ENCODE assay signal across 31 cellular contexts in the genomic region with DNA sequence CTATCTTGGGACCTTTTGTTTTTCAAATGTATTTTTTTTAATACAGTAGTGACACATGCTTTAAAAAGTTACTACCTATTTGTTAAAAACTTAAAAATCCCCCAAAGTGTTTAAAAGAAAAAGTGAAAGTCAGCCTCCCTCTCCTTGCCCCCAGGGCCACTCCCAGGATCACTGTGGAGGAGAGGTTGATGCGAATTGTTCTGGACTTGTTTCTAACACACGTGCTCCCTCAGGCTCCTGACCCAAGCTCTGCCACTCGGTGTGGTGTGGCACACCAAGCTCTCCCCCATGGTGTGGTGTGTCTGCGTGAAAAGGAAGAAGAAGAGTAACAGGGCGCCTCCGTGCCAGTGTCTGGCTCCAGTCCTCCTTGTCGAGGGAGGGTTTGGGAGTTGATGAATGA.
"Had no signal": no experiment of that assay in that cellular context is flagged by ENCODE, and none has a peak within 500 bp of the region (broad histone marks: within the 10 kb centered on the region; RNA-seq: fewer than 3 reads in every experiment).

No MANE protein-coding gene starts in this region.

- H3K9ac ChIP-seq: neural progenitor cell had no signal

- H3K4me2 ChIP-seq: neural progenitor cell had no signal

- H3K27ac ChIP-seq: esophagus squamous epithelium, heart right ventricle, neural progenitor cell, ovary, psoas muscle, sigmoid colon, testis, tibial artery had no signal

- DNase-seq: cortex of kidney; effector memory CD8-positive, alpha-beta T cell; erythroblast; esophagus squamous epithelium; foreskin melanocyte; glutamatergic neuron; heart right ventricle; hippocampal formation; mucosa of descending colon; naive B cell; nucleus accumbens; ovary; psoas muscle; right cardiac atrium; sigmoid colon; stimulated activated CD4-positive, alpha-beta T cell treated with anti-CD3 and anti-CD28 coated beads, Interleukin-2, amount 100 ng/mL, for 24 hours; stimulated activated CD4-positive, alpha-beta T cell treated with anti-CD3 and anti-CD28 coated beads, Interleukin-4, amount 100 ng/mL, for 24 hours; stimulated activated naive CD8-positive, alpha-beta T cell treated with anti-CD3 and anti-CD28 coated beads, Interleukin-15, Interleukin-2, amounts not matched to agents 100 U/mL and 50 U/mL, for 24 hours; substantia nigra; testis; tibial artery had no signal

- H3K27me3 ChIP-seq: esophagus squamous epithelium, heart right ventricle, neural progenitor cell, ovary, sigmoid colon, testis, tibial artery had no signal

- H3K36me3 ChIP-seq: esophagus squamous epithelium, neural progenitor cell, ovary, sigmoid colon had no signal

- H3K4me3 Mint-ChIP-seq: effector memory CD8-positive, alpha-beta T cell; memory B cell; mesothelial cell of epicardium; naive B cell; natural killer cell treated with Interleukin-12 subunit alpha and Interleukin-12 subunit beta and Interleukin-15 and Interleukin-18, amount 100 ng/mL, for 72 hours; neural progenitor cell; stimulated activated effector memory CD8-positive, alpha-beta T cell treated with anti-CD3 and anti-CD28 coated beads, Interleukin-12 subunit alpha, Interleukin-12 subunit beta, amount 100 ng/mL, for 72 hours; type B pancreatic cell had no signal

- H3K4me1 ChIP-seq: esophagus squamous epithelium, heart right ventricle, neural progenitor cell, psoas muscle, sigmoid colon, testis, tibial artery had no signal

- H3K27ac Mint-ChIP-seq: memory B cell; mesothelial cell of epicardium; natural killer cell treated with Interleukin-12 subunit alpha and Interleukin-12 subunit beta and Interleukin-15 and Interleukin-18, amount 100 ng/mL, for 72 hours; neural progenitor cell; stimulated activated effector memory CD8-positive, alpha-beta T cell treated with anti-CD3 and anti-CD28 coated beads, Interleukin-12 subunit alpha, Interleukin-12 subunit beta, amount 100 ng/mL, for 72 hours; type B pancreatic cell had no signal

- H3K36me3 Mint-ChIP-seq: stimulated activated effector memory CD8-positive, alpha-beta T cell treated with anti-CD3 and anti-CD28 coated beads, Interleukin-12 subunit alpha, Interleukin-12 subunit beta, amount 100 ng/mL, for 72 hours had no signal

- H3K4me3 ChIP-seq: esophagus squamous epithelium, heart right ventricle, lung, mucosa of descending colon, neural progenitor cell, ovary, psoas muscle, sigmoid colon, testis, tibial artery had no signal

- FAIRE-seq: endometrium, keratinocyte had no signal

- H3K4me1 Mint-ChIP-seq: memory B cell, mesothelial cell of epicardium had no signal

- H2AFZ ChIP-seq: neural progenitor cell had no signal

- H3K9me3 ChIP-seq: ovary, sigmoid colon, testis had no signal

- ATAC-seq: effector memory CD8-positive, alpha-beta T cell; heart right ventricle; left lobe of liver; mucosa of descending colon; natural killer cell treated with Interleukin-12 subunit alpha and Interleukin-12 subunit beta and Interleukin-15 and Interleukin-18, amount 100 ng/mL, for 72 hours; psoas muscle; right cardiac atrium; stimulated activated effector memory CD8-positive, alpha-beta T cell treated with anti-CD3 and anti-CD28 coated beads, Interleukin-12 subunit alpha, Interleukin-12 subunit beta, amount 100 ng/mL, for 72 hours; stimulated activated naive CD8-positive, alpha-beta T cell treated with anti-CD3 and anti-CD28 coated beads, Interleukin-15, Interleukin-2, amounts not matched to agents 100 U/mL and 50 U/mL, for 24 hours had no signal

- H3K27me3 Mint-ChIP-seq: effector memory CD8-positive, alpha-beta T cell; memory B cell; naive B cell; type B pancreatic cell had no signal
